In the genomic region with DNA sequence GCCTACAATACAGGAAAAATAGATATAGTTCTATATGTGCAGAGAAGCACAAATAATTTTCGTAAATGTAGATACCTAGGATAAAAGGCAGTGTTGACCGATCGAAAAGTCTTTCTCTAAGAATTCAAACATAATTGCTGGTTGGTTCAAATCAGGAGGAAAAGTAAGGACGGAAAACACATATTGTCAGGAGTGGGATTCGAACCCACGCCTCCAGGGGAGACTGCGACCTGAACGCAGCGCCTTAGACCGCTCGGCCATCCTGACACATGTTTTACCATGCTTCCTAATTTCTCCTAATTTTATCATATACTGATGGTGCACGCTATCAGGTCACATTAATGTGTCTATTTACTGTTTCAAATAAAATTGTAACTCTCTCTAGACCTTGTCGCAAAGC, we compare ENCODE assay signal across 1 cellular context.
TF ChIP-seq lines count a peak whose summit lies in the region.
"Not testable (repeated sequence)": the region's sequence is repeated elsewhere in the genome, so short reads cannot be mapped to it uniquely, and the experiment has no call there.

No MANE protein-coding gene starts in this region.

TF ChIP-seq in K562, 482 proteins besides CTCF, POLR2A, EP300 and RAD21 (continued from another document):
- TF ChIP-seq GTF3C2 (IDR thresholded peaks at IDR 0.05; ENCODE audit: borderline replicate concordance, extremely low read depth, insufficient read length) (peak; percentile 76), CSDE1 (IDR thresholded peaks at IDR 0.05) (peak in 1 of 2 experiments; percentile 84; a peak in 2 of 4 replicates), SOX6 (IDR thresholded peaks at IDR 0.05) (0 out of 2 replicates have a peak, but pooled peaks have one; percentile 38), NFIC (IDR thresholded peaks at IDR 0.05) (peak; percentile 76), KAT7 (CRISPR knock-in tag; IDR thresholded peaks at IDR 0.05; ENCODE audit: borderline replicate concordance) (peak; percentile 77; the same call in 1 of the 2 replicates), TEAD4 (IDR thresholded peaks at IDR 0.05; ENCODE audit: low read length) (peak; percentile 50), ZNF24 (IDR thresholded peaks at IDR 0.05) (0 out of 2 replicates have a peak, but pooled peaks have one; percentile 23), ZSCAN29 (IDR thresholded peaks at IDR 0.05) (peak; percentile 32; the same call in 1 of the 2 replicates), RBM25 (IDR thresholded peaks at IDR 0.05; ENCODE audit: low read depth, low read length, severe bottlenecking) (peak; percentile 37), HDAC1 (IDR thresholded peaks at IDR 0.05) (peak in 1 of 2 experiments; percentile 51; a peak in 1 of 4 replicates), GATAD2B (IDR thresholded peaks at IDR 0.05; ENCODE audit: borderline replicate concordance) (peak; percentile 22; the same call in 1 of the 2 replicates), JUND (IDR thresholded peaks at IDR 0.05; ENCODE audit: borderline replicate concordance, low read depth, low read length) (0 out of 2 replicates have a peak, but pooled peaks have one; percentile 11), POLR3A (IDR thresholded peaks at IDR 0.05; ENCODE audit: borderline replicate concordance, extremely low read depth, insufficient read depth, insufficient read length) (peak; percentile 77), POLR2H (tag; IDR thresholded peaks at IDR 0.05; ENCODE audit: low read depth) (peak; percentile 97), BRD9 (IDR thresholded peaks at IDR 0.05; ENCODE audit: low read depth, partially characterized antibody) (peak; percentile 96), NKRF (IDR thresholded peaks at IDR 0.05; ENCODE audit: borderline replicate concordance) (0 out of 2 replicates have a peak, but pooled peaks have one; percentile 31), EP400 (IDR thresholded peaks at IDR 0.05) (peak; percentile 45), ADNP (tag; IDR thresholded peaks at IDR 0.05) (peak; percentile 83), ZNF263 (CRISPR knock-in tag; IDR thresholded peaks at IDR 0.05; ENCODE audit: borderline replicate concordance) (peak; percentile 46; the same call in 1 of the 2 replicates), SP1 (CRISPR knock-in tag; IDR thresholded peaks at IDR 0.05) (peak; percentile 63; the same call in 1 of the 2 replicates), MYC (IDR thresholded peaks at IDR 0.05; ENCODE audit: low read depth, low read length) (peak; percentile 57), SMARCE1 (IDR thresholded peaks at IDR 0.05) (0 out of 2 replicates have a peak, but pooled peaks have one; percentile 20), MAX (CRISPR knock-in tag; IDR thresholded peaks at IDR 0.05) (peak; percentile 50), DPF2 (IDR thresholded peaks at IDR 0.05) (peak; percentile 40)
- TF ChIP-seq, protein P1, sequence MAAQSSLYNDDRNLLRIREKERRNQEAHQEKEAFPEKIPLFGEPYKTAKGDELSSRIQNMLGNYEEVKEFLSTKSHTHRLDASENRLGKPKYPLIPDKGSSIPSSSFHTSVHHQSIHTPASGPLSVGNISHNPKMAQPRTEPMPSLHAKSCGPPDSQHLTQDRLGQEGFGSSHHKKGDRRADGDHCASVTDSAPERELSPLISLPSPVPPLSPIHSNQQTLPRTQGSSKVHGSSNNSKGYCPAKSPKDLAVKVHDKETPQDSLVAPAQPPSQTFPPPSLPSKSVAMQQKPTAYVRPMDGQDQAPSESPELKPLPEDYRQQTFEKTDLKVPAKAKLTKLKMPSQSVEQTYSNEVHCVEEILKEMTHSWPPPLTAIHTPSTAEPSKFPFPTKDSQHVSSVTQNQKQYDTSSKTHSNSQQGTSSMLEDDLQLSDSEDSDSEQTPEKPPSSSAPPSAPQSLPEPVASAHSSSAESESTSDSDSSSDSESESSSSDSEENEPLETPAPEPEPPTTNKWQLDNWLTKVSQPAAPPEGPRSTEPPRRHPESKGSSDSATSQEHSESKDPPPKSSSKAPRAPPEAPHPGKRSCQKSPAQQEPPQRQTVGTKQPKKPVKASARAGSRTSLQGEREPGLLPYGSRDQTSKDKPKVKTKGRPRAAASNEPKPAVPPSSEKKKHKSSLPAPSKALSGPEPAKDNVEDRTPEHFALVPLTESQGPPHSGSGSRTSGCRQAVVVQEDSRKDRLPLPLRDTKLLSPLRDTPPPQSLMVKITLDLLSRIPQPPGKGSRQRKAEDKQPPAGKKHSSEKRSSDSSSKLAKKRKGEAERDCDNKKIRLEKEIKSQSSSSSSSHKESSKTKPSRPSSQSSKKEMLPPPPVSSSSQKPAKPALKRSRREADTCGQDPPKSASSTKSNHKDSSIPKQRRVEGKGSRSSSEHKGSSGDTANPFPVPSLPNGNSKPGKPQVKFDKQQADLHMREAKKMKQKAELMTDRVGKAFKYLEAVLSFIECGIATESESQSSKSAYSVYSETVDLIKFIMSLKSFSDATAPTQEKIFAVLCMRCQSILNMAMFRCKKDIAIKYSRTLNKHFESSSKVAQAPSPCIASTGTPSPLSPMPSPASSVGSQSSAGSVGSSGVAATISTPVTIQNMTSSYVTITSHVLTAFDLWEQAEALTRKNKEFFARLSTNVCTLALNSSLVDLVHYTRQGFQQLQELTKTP (IDR thresholded peaks at IDR 0.05; ENCODE audit: low read depth in 1 of 2, partially characterized antibody in 2 of 2): peak in 1 of 2 experiments; percentile 20
- TF ChIP-seq, protein P2, sequence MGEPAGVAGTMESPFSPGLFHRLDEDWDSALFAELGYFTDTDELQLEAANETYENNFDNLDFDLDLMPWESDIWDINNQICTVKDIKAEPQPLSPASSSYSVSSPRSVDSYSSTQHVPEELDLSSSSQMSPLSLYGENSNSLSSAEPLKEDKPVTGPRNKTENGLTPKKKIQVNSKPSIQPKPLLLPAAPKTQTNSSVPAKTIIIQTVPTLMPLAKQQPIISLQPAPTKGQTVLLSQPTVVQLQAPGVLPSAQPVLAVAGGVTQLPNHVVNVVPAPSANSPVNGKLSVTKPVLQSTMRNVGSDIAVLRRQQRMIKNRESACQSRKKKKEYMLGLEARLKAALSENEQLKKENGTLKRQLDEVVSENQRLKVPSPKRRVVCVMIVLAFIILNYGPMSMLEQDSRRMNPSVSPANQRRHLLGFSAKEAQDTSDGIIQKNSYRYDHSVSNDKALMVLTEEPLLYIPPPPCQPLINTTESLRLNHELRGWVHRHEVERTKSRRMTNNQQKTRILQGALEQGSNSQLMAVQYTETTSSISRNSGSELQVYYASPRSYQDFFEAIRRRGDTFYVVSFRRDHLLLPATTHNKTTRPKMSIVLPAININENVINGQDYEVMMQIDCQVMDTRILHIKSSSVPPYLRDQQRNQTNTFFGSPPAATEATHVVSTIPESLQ (CRISPR knock-in tag; IDR thresholded peaks at IDR 0.05): 0 out of 2 replicates have a peak, but pooled peaks have one; percentile 46
- TF ChIP-seq TEAD4 (CRISPR knock-in tag; IDR thresholded peaks at IDR 0.05; ENCODE audit: borderline replicate concordance); JUND (tag; IDR thresholded peaks at IDR 0.05; ENCODE audit: borderline replicate concordance, low read depth, low read length); MYC (CRISPR knock-in tag; IDR thresholded peaks at IDR 0.05; ENCODE audit: borderline replicate concordance, low read depth): not testable (repeated sequence)
- TF ChIP-seq, protein P3, sequence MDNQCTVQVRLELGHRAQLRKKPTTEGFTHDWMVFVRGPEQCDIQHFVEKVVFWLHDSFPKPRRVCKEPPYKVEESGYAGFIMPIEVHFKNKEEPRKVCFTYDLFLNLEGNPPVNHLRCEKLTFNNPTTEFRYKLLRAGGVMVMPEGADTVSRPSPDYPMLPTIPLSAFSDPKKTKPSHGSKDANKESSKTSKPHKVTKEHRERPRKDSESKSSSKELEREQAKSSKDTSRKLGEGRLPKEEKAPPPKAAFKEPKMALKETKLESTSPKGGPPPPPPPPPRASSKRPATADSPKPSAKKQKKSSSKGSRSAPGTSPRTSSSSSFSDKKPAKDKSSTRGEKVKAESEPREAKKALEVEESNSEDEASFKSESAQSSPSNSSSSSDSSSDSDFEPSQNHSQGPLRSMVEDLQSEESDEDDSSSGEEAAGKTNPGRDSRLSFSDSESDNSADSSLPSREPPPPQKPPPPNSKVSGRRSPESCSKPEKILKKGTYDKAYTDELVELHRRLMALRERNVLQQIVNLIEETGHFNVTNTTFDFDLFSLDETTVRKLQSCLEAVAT (IDR thresholded peaks at IDR 0.05): peak in 1 of 2 experiments; percentile 39; a peak in 2 of 4 replicates
- TF ChIP-seq, protein P4, sequence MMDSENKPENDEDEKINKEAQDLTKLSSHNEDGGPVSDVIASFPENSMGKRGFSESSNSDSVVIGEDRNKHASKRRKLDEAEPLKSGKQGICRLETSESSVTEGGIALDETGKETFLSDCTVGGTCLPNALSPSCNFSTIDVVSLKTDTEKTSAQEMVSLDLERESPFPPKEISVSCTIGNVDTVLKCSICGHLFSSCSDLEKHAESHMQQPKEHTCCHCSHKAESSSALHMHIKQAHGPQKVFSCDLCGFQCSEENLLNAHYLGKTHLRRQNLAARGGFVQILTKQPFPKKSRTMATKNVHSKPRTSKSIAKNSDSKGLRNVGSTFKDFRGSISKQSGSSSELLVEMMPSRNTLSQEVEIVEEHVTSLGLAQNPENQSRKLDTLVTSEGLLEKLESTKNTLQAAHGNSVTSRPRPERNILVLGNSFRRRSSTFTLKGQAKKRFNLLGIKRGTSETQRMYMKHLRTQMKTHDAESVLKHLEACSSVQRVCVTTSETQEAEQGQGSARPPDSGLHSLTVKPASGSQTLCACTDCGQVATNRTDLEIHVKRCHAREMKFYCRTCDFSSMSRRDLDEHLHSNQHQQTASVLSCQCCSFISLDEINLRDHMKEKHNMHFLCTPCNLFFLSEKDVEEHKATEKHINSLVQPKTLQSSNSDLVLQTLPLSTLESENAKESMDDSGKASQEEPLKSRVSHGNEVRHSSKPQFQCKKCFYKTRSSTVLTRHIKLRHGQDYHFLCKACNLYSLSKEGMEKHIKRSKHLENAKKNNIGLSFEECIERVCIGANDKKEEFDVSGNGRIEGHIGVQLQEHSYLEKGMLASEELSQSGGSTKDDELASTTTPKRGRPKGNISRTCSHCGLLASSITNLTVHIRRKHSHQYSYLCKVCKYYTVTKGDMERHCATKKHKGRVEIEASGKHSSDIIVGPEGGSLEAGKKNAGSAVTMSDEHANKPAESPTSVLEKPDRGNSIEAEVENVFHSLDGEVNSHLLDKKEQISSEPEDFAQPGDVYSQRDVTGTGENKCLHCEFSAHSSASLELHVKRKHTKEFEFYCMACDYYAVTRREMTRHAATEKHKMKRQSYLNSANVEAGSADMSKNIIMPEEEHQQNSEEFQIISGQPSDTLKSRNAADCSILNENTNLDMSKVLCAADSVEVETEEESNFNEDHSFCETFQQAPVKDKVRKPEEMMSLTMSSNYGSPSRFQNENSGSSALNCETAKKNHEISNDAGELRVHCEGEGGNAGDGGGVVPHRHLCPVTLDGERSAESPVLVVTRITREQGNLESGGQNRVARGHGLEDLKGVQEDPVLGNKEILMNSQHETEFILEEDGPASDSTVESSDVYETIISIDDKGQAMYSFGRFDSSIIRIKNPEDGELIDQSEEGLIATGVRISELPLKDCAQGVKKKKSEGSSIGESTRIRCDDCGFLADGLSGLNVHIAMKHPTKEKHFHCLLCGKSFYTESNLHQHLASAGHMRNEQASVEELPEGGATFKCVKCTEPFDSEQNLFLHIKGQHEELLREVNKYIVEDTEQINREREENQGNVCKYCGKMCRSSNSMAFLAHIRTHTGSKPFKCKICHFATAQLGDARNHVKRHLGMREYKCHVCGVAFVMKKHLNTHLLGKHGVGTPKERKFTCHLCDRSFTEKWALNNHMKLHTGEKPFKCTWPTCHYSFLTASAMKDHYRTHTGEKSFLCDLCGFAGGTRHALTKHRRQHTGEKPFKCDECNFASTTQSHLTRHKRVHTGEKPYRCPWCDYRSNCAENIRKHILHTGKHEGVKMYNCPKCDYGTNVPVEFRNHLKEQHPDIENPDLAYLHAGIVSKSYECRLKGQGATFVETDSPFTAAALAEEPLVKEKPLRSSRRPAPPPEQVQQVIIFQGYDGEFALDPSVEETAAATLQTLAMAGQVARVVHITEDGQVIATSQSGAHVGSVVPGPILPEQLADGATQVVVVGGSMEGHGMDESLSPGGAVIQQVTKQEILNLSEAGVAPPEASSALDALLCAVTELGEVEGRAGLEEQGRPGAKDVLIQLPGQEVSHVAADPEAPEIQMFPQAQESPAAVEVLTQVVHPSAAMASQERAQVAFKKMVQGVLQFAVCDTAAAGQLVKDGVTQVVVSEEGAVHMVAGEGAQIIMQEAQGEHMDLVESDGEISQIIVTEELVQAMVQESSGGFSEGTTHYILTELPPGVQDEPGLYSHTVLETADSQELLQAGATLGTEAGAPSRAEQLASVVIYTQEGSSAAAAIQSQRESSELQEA (IDR thresholded peaks at IDR 0.05; ENCODE audit: low read depth): peak; percentile 42; the same call in 1 of the 2 replicates
